Comparison of ENCODE assay signal across 8 cellular contexts in the genomic region with DNA sequence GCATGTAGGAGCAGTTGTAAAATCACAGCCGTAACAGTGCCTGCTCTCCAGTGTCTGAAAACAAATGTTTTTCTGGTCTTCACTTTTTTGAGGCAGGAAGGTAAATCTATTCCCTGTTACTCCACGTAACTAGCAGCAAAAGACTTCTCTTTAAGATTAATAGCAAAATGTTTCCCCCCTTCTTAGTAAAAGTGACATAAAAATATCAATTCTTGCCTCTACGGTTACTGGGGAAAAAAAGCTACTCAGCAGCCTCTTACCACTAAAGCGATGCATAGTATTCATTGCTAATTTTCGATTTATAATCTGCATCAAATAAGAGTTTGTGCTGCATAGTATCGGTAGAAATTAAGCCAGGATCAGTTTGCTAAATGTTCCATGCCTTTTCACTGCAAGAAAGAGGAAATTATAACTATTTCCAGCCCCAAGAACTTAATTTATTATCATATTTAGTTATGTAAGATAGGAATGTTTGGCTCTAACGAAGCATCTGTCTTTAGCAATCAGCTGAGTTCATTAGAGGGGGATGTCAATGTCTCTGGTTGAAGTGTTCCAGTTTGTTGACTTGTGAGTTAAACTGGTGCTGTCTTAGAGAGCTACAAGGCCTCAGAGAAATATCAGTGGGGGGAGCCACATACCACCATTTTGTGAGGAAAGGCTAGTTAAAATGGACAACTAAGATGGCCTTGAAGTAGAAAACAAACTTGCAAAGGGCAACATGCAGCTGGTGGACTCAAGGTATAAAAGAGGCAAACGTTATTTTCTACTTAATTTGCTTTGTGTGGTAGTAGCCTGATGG. TPM values are rescaled to one million over a fixed set of nuclear protein-coding genes. Genes with fewer than 3 reads are reported as not detected.
DNase-seq lines count a peak whose midpoint lies in the region; ATAC-seq and TF ChIP-seq lines count a peak whose summit lies in the region.

No MANE protein-coding gene starts in this region.

- DNase-seq in KG1 (lab: John Stamatoyannopoulos, UW), result peak; percentile 74
- DNase-seq in activated T-helper 2 cell treated with anti-CD3 and anti-CD28 coated beads, Interferon-gamma antibody, Interleukin-2, Interleukin-4, amounts not matched to agents 10 μg/mL and 5 μg/mL and 100 μg/mL, durations not matched to agents 14 hours and 24 hours and 36 hours (ENCODE audit: low spot score), result no peak
- DNase-seq in stimulated activated effector memory CD8-positive, alpha-beta T cell treated with anti-CD3 and anti-CD28 coated beads, Interleukin-12 subunit alpha, Interleukin-12 subunit beta, amount 100 ng/mL, for 72 hours (ENCODE audit: low spot score in 2 of 2), result no peak
- DNase-seq in cortex of kidney (lab: John Stamatoyannopoulos, UW), result no peak

- intact Hi-C loops in activated T-helper 2 cell treated with anti-CD3 and anti-CD28 coated beads, Interferon-gamma antibody, Interleukin-2, Interleukin-4, amounts not matched to agents 10 μg/mL and 5 μg/mL and 100 μg/mL, durations not matched to agents 14 hours and 24 hours and 36 hours (cut with micrococcal nuclease), result loop anchor here (5.0 kb wide), 3 partner anchors 177 to 387 kb away; a partner anchor contains a TSS

- H3K36me3 Mint-ChIP-seq in activated T-helper 2 cell treated with anti-CD3 and anti-CD28 coated beads, Interferon-gamma antibody, Interleukin-2, Interleukin-4, amounts not matched to agents 10 μg/mL and 5 μg/mL and 100 μg/mL, durations not matched to agents 14 hours and 24 hours and 36 hours (ENCODE audit: low read depth), result peaks cover 38% of the 10 kb centered on the region
- H3K36me3 Mint-ChIP-seq in stimulated activated effector memory CD8-positive, alpha-beta T cell treated with anti-CD3 and anti-CD28 coated beads, Interleukin-12 subunit alpha, Interleukin-12 subunit beta, amount 100 ng/mL, for 72 hours, result peaks cover 47% of the 10 kb centered on the region

- no peaks in the 10 kb centered on the region for H3K9me3 Mint-ChIP-seq in activated T-helper 2 cell treated with anti-CD3 and anti-CD28 coated beads, Interferon-gamma antibody, Interleukin-2, Interleukin-4, amounts not matched to agents 10 μg/mL and 5 μg/mL and 100 μg/mL, durations not matched to agents 14 hours and 24 hours and 36 hours
- no peaks in the 10 kb centered on the region for H3K9me3 Mint-ChIP-seq in stimulated activated effector memory CD8-positive, alpha-beta T cell treated with anti-CD3 and anti-CD28 coated beads, Interleukin-12 subunit alpha, Interleukin-12 subunit beta, amount 100 ng/mL, for 72 hours

- no peak for TF ChIP-seq CTCF in C4-2B (conservative IDR thresholded peaks at IDR 0.05)

- peaks cover 47% of the 10 kb centered on the region for H3K4me1 Mint-ChIP-seq in activated T-helper 2 cell treated with anti-CD3 and anti-CD28 coated beads, Interferon-gamma antibody, Interleukin-2, Interleukin-4, amounts not matched to agents 10 μg/mL and 5 μg/mL and 100 μg/mL, durations not matched to agents 14 hours and 24 hours and 36 hours (ENCODE audit: low read depth)
- H3K4me1 Mint-ChIP-seq in stimulated activated effector memory CD8-positive, alpha-beta T cell treated with anti-CD3 and anti-CD28 coated beads, Interleukin-12 subunit alpha, Interleukin-12 subunit beta, amount 100 ng/mL, for 72 hours, result peaks cover 41% of the 10 kb centered on the region

- H3K9me3 ChIP-seq in iPS-18a (ENCODE audit: control insufficient read depth, low read depth, low read length), result no peaks in the 10 kb centered on the region

- H3K4me3 ChIP-seq in iPS-18a (ENCODE audit: low read length), result peak overlapping the region; percentile 95

- peaks cover 3% of the 10 kb centered on the region for H3K27me3 Mint-ChIP-seq in activated T-helper 2 cell treated with anti-CD3 and anti-CD28 coated beads, Interferon-gamma antibody, Interleukin-2, Interleukin-4, amounts not matched to agents 10 μg/mL and 5 μg/mL and 100 μg/mL, durations not matched to agents 14 hours and 24 hours and 36 hours (ENCODE audit: low read depth)

- H3K27ac ChIP-seq in C4-2B, result peak overlapping the region; percentile 95
- H3K27ac ChIP-seq in iPS-18a (ENCODE audit: low read length), result peak overlapping the region; percentile 97

- no peaks in the 10 kb centered on the region for H3K27me3 ChIP-seq in iPS-18a (ENCODE audit: control insufficient read depth, insufficient read depth, low read length)

- peak overlapping the region; percentile 97 for H3K9ac ChIP-seq in iPS-18a (ENCODE audit: low read length)

- H3K4me3 Mint-ChIP-seq in activated T-helper 2 cell treated with anti-CD3 and anti-CD28 coated beads, Interferon-gamma antibody, Interleukin-2, Interleukin-4, amounts not matched to agents 10 μg/mL and 5 μg/mL and 100 μg/mL, durations not matched to agents 14 hours and 24 hours and 36 hours (ENCODE audit: low read depth), result peak overlapping the region; percentile 97
- peak overlapping the region; percentile 94 for H3K4me3 Mint-ChIP-seq in stimulated activated effector memory CD8-positive, alpha-beta T cell treated with anti-CD3 and anti-CD28 coated beads, Interleukin-12 subunit alpha, Interleukin-12 subunit beta, amount 100 ng/mL, for 72 hours

- no peak for ATAC-seq in stimulated activated effector memory CD8-positive, alpha-beta T cell treated with anti-CD3 and anti-CD28 coated beads, Interleukin-12 subunit alpha, Interleukin-12 subunit beta, amount 100 ng/mL, for 72 hours
- ATAC-seq in HG03469 (IDR thresholded peaks at IDR 0.05; ENCODE audit: unreplicated experiment) (no peak), GM18867 (IDR thresholded peaks at IDR 0.05; ENCODE audit: unreplicated experiment) (no peak)

- H3K36me3 ChIP-seq in iPS-18a (ENCODE audit: control insufficient read depth, low read depth, low read length), result no peaks in the 10 kb centered on the region

- H3K4me1 ChIP-seq in iPS-18a (ENCODE audit: control insufficient read depth, low read depth, low read length), result peaks cover 23% of the 10 kb centered on the region

- peak overlapping the region; percentile 97 for H3K27ac Mint-ChIP-seq in activated T-helper 2 cell treated with anti-CD3 and anti-CD28 coated beads, Interferon-gamma antibody, Interleukin-2, Interleukin-4, amounts not matched to agents 10 μg/mL and 5 μg/mL and 100 μg/mL, durations not matched to agents 14 hours and 24 hours and 36 hours
- peak overlapping the region; percentile 99 for H3K27ac Mint-ChIP-seq in stimulated activated effector memory CD8-positive, alpha-beta T cell treated with anti-CD3 and anti-CD28 coated beads, Interleukin-12 subunit alpha, Interleukin-12 subunit beta, amount 100 ng/mL, for 72 hours

RNA-seq across cellular contexts. Expression of a gene that starts 0.6 kb away (rescaled TPM):
- total RNA-seq in activated T-helper 2 cell treated with anti-CD3 and anti-CD28 coated beads, Interferon-gamma antibody, Interleukin-2, Interleukin-4, amounts not matched to agents 10 μg/mL and 5 μg/mL and 100 μg/mL, durations not matched to agents 14 hours and 24 hours and 36 hours, result 41.1 and 42.3 TPM in 2 replicates

RNA-seq across cellular contexts. Expression of a gene that starts 26.5 kb away (rescaled TPM):
- 17.5 and 18.0 TPM in 2 replicates for total RNA-seq in activated T-helper 2 cell treated with anti-CD3 and anti-CD28 coated beads, Interferon-gamma antibody, Interleukin-2, Interleukin-4, amounts not matched to agents 10 μg/mL and 5 μg/mL and 100 μg/mL, durations not matched to agents 14 hours and 24 hours and 36 hours
